Comparison of ENCODE assay signal across 17 cellular contexts in the genomic region with DNA sequence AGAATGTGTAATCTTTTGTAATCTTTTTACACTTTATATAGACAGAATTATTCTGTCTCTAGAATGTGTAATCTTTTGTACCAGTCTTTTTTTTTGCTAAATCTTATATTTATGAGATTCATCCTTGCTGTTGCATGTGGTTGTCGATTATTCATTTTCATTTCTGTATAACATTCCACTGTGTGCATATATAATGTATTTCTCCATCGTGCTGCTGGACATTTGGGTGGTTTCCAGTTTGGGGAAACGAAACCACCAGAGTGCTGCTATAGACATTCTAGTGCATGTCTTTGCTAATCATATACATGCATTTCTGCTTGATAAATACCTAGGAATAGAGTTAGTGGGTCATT.
A peak's percentile ranks its signal among the peaks of the same experiment; 100 is the strongest.
DNase-seq lines count a peak whose midpoint lies in the region; ATAC-seq lines count a peak whose summit lies in the region.
"Had no signal": no experiment of that assay in that cellular context is flagged by ENCODE, and none has a peak within 500 bp of the region (broad histone marks: within the 10 kb centered on the region; RNA-seq: fewer than 3 reads in every experiment).

No MANE protein-coding gene starts in this region.

- no peak overlapping the region for H3K18ac ChIP-seq in mesendoderm (ENCODE audit: low read length)

- peak overlapping the region; percentile 63 for H3K27ac Mint-ChIP-seq in stimulated activated memory B cell treated with anti-CD40 and anti-IgM and Interleukin-4, amounts not matched to agents 10 μg/mL and 1 μg/mL and 100 μg/mL, for 72 hours
- no peak overlapping the region for H3K27ac Mint-ChIP-seq in T-helper 2 cell treated with Interferon-gamma antibody and Interleukin-4, amounts not matched to agents 5 μg/mL and 100 μg/mL, for 36 hours
- H3K27ac Mint-ChIP-seq: activated CD4-positive, alpha-beta T cell treated with anti-CD3 and anti-CD28 coated beads, Interleukin-2, amount 10 ng/mL, durations not matched to agents 24 days and 14 days; activated T-helper 1 cell treated with anti-CD3 and anti-CD28 coated beads, Interleukin-12 subunit alpha, Interleukin-12 subunit beta, Interleukin-2, Interleukin-4 antibody, amounts not matched to agents 30 ng/mL and 10 ng/mL and 1 ng/mL, durations not matched to agents 14 hours and 24 hours and 36 hours; CD8-positive, alpha-beta memory T cell; dendritic cell treated with granulocyte-macrophage colony-stimulating factor and Interleukin-4, amounts not matched to agents 40 ng/mL and 50 ng/mL, for 4 days had no signal

- no peak overlapping the region for H3K27ac ChIP-seq in mesendoderm (ENCODE audit: low read depth, low read length)
- H3K27ac ChIP-seq: HL-60 had no signal

- in situ Hi-C loops in G401 (cut with HindIII; ENCODE audit: low sequenced_read_pairs) = no loop called here

- no peak overlapping the region for H3K9ac ChIP-seq in mesendoderm (ENCODE audit: low read length)

- no peak overlapping the region for H3K4ac ChIP-seq in mesendoderm (ENCODE audit: low read depth, low read length)

- no peaks in the 10 kb centered on the region for H3K36me3 ChIP-seq in mesendoderm (ENCODE audit: control insufficient read depth, insufficient read depth, low read length)

- H3K27me3 ChIP-seq in mesendoderm (ENCODE audit: insufficient read depth, low read length, poor library complexity) = no peaks in the 10 kb centered on the region

- peak overlapping the region; percentile 11 for H3K4me3 Mint-ChIP-seq in stimulated activated memory B cell treated with anti-CD40 and anti-IgM and Interleukin-4, amounts not matched to agents 10 μg/mL and 1 μg/mL and 100 μg/mL, for 72 hours
- no peak overlapping the region for H3K4me3 Mint-ChIP-seq in T-helper 2 cell treated with Interferon-gamma antibody and Interleukin-4, amounts not matched to agents 5 μg/mL and 100 μg/mL, for 36 hours
- H3K4me3 Mint-ChIP-seq: activated CD4-positive, alpha-beta T cell treated with anti-CD3 and anti-CD28 coated beads, Interleukin-2, amount 10 ng/mL, durations not matched to agents 24 days and 14 days; activated T-helper 1 cell treated with anti-CD3 and anti-CD28 coated beads, Interleukin-12 subunit alpha, Interleukin-12 subunit beta, Interleukin-2, Interleukin-4 antibody, amounts not matched to agents 30 ng/mL and 10 ng/mL and 1 ng/mL, durations not matched to agents 14 hours and 24 hours and 36 hours; CD8-positive, alpha-beta memory T cell; dendritic cell treated with granulocyte-macrophage colony-stimulating factor and Interleukin-4, amounts not matched to agents 40 ng/mL and 50 ng/mL, for 4 days had no signal

- H2BK15ac ChIP-seq in mesendoderm (replicated peaks; ENCODE audit: low read depth) = no peak overlapping the region

- H3K4me3 ChIP-seq in mesendoderm (ENCODE audit: low read length) = no peak overlapping the region

- DNase-seq in G401 (ENCODE audit: low spot score) = no peak
- no peak for DNase-seq in T-helper 2 cell treated with Interferon-gamma antibody and Interleukin-4, amounts not matched to agents 5 μg/mL and 100 μg/mL, for 36 hours (ENCODE audit: low spot score)
- no peak for DNase-seq in mesendoderm
- DNase-seq: activated CD4-positive, alpha-beta T cell treated with anti-CD3 and anti-CD28 coated beads, Interleukin-2, amount 10 ng/mL, durations not matched to agents 24 days and 14 days; aorta; CD8-positive, alpha-beta memory T cell; NCI-H2171 treated with DMSO at 0.1 percent for 48 hours; nucleus accumbens; OCI-M1; T-helper 1 cell had no signal

- H3K4me1 Mint-ChIP-seq in stimulated activated memory B cell treated with anti-CD40 and anti-IgM and Interleukin-4, amounts not matched to agents 10 μg/mL and 1 μg/mL and 100 μg/mL, for 72 hours = peaks cover 39% of the 10 kb centered on the region
- H3K4me1 Mint-ChIP-seq in T-helper 2 cell treated with Interferon-gamma antibody and Interleukin-4, amounts not matched to agents 5 μg/mL and 100 μg/mL, for 36 hours (ENCODE audit: low read depth) = no peaks in the 10 kb centered on the region
- H3K4me1 Mint-ChIP-seq: activated CD4-positive, alpha-beta T cell treated with anti-CD3 and anti-CD28 coated beads, Interleukin-2, amount 10 ng/mL, durations not matched to agents 24 days and 14 days had no signal

- no CpG with 5 or more reads among the region's 3 CpGs for WGBS in mesendoderm (ENCODE audit: extremely low coverage, insufficient coverage, low lambda C conversion rate)

- H4K8ac ChIP-seq in mesendoderm (ENCODE audit: low read depth, low read length) = no peak overlapping the region

- H2AK5ac ChIP-seq in mesendoderm (ENCODE audit: low read length) = no peak overlapping the region

- H4K5ac ChIP-seq in mesendoderm (ENCODE audit: low read length) = no peak overlapping the region

- no peak overlapping the region for H3K23ac ChIP-seq in mesendoderm (ENCODE audit: low read length)

- no peak overlapping the region for H3K56ac ChIP-seq in mesendoderm (ENCODE audit: low read length)

- no peaks in the 10 kb centered on the region for H3K79me2 ChIP-seq in mesendoderm (ENCODE audit: control insufficient read depth, insufficient read depth, low read length)

- H3K36me3 Mint-ChIP-seq in stimulated activated memory B cell treated with anti-CD40 and anti-IgM and Interleukin-4, amounts not matched to agents 10 μg/mL and 1 μg/mL and 100 μg/mL, for 72 hours = no peaks in the 10 kb centered on the region
- no peaks in the 10 kb centered on the region for H3K36me3 Mint-ChIP-seq in T-helper 2 cell treated with Interferon-gamma antibody and Interleukin-4, amounts not matched to agents 5 μg/mL and 100 μg/mL, for 36 hours (ENCODE audit: low read depth)
- H3K36me3 Mint-ChIP-seq: CD8-positive, alpha-beta memory T cell had no signal

- H2BK120ac ChIP-seq in mesendoderm (ENCODE audit: low read depth, low read length) = no peak overlapping the region

- H3K9me3 Mint-ChIP-seq in stimulated activated memory B cell treated with anti-CD40 and anti-IgM and Interleukin-4, amounts not matched to agents 10 μg/mL and 1 μg/mL and 100 μg/mL, for 72 hours = no peaks in the 10 kb centered on the region
- no peaks in the 10 kb centered on the region for H3K9me3 Mint-ChIP-seq in T-helper 2 cell treated with Interferon-gamma antibody and Interleukin-4, amounts not matched to agents 5 μg/mL and 100 μg/mL, for 36 hours
- H3K9me3 Mint-ChIP-seq: activated CD4-positive, alpha-beta T cell treated with anti-CD3 and anti-CD28 coated beads, Interleukin-2, amount 10 ng/mL, durations not matched to agents 24 days and 14 days; activated T-helper 1 cell treated with anti-CD3 and anti-CD28 coated beads, Interleukin-12 subunit alpha, Interleukin-12 subunit beta, Interleukin-2, Interleukin-4 antibody, amounts not matched to agents 30 ng/mL and 10 ng/mL and 1 ng/mL, durations not matched to agents 14 hours and 24 hours and 36 hours; dendritic cell treated with granulocyte-macrophage colony-stimulating factor and Interleukin-4, amounts not matched to agents 40 ng/mL and 50 ng/mL, for 4 days had no signal

- H3K27me3 Mint-ChIP-seq in stimulated activated memory B cell treated with anti-CD40 and anti-IgM and Interleukin-4, amounts not matched to agents 10 μg/mL and 1 μg/mL and 100 μg/mL, for 72 hours = peaks cover 33% of the 10 kb centered on the region
- H3K27me3 Mint-ChIP-seq in T-helper 2 cell treated with Interferon-gamma antibody and Interleukin-4, amounts not matched to agents 5 μg/mL and 100 μg/mL, for 36 hours (ENCODE audit: low read depth) = no peaks in the 10 kb centered on the region

- no peak overlapping the region for H3K4me2 ChIP-seq in mesendoderm (ENCODE audit: low read length)

- H3K79me1 ChIP-seq in mesendoderm (ENCODE audit: low read length) = no peaks in the 10 kb centered on the region

- no peak overlapping the region for H2BK5ac ChIP-seq in mesendoderm (ENCODE audit: low read length)

- peaks cover 8% of the 10 kb centered on the region for H3K4me1 ChIP-seq in mesendoderm (ENCODE audit: control insufficient read depth, low read depth, low read length)

- ATAC-seq in GM18907 (IDR thresholded peaks at IDR 0.05; ENCODE audit: unreplicated experiment) = peak; percentile 53
- peak; percentile 48 for ATAC-seq in GM21825 (IDR thresholded peaks at IDR 0.05; ENCODE audit: unreplicated experiment)
- ATAC-seq in HG03432 (IDR thresholded peaks at IDR 0.05; ENCODE audit: unreplicated experiment) = peak; percentile 67
- ATAC-seq in stimulated activated memory B cell treated with anti-CD40 and anti-IgM and Interleukin-4, amounts not matched to agents 10 μg/mL and 1 μg/mL and 100 μg/mL, for 72 hours = peak; percentile 77
